In genomic region chr3:130759692-130760338, GRCh38 we compare ENCODE assay signal across 8 cellular contexts. TPM values are rescaled to one million over a fixed set of nuclear protein-coding genes. Genes with fewer than 3 reads are reported as not detected.
DNase-seq lines count a peak whose midpoint lies in the region; ATAC-seq and TF ChIP-seq lines count a peak whose summit lies in the region.

No MANE protein-coding gene starts in this region.

- no peak overlapping the region for H3K18ac ChIP-seq in mesenchymal stem cell (ENCODE audit: low read depth in 1 of 2, low read length in 2 of 2)

- H3K14ac ChIP-seq in mesenchymal stem cell (ENCODE audit: low read length in 2 of 2): no peak overlapping the region

- H3K4ac ChIP-seq in mesenchymal stem cell (ENCODE audit: low read depth in 1 of 2, low read length in 2 of 2): no peak overlapping the region

- H3K9me3 ChIP-seq in mesenchymal stem cell (ENCODE audit: control insufficient read depth, low read length): no peaks in the 10 kb centered on the region
- no peaks in the 10 kb centered on the region for H3K9me3 ChIP-seq in thyroid gland

- no peak overlapping the region for H3K23ac ChIP-seq in mesenchymal stem cell (ENCODE audit: low read length in 2 of 2)

- H4K91ac ChIP-seq in mesenchymal stem cell (ENCODE audit: low read length): no peak overlapping the region

- 0% methylated on average over 1 of the region's 4 CpGs for WGBS in mesenchymal stem cell
- WGBS in thyroid gland, 2 donors: 2 to 7% methylated on average over 4 of the region's 4 CpGs

- no peak overlapping the region for H3K4me2 ChIP-seq in mesenchymal stem cell (ENCODE audit: low read length, poor library complexity, severe bottlenecking)

- no peak for TF ChIP-seq POLR2A in thyroid gland (IDR thresholded peaks at IDR 0.05)

- H2BK120ac ChIP-seq in mesenchymal stem cell (ENCODE audit: low read depth, low read length): no peak overlapping the region

- no peak overlapping the region for H2BK15ac ChIP-seq in mesenchymal stem cell (ENCODE audit: low read depth, poor library complexity, severe bottlenecking)

- H4K8ac ChIP-seq in mesenchymal stem cell (ENCODE audit: low read length): no peak overlapping the region

- DNase-seq in AG20443 (ENCODE audit: low spot score): peak; percentile 63
- peak; percentile 31 for DNase-seq in NCI-H510A (lab: John Stamatoyannopoulos, UW)
- DNase-seq in effector CD4-positive, alpha-beta T cell: peak; percentile 30
- DNase-seq in mesenchymal stem cell: peak; percentile 60
- DNase-seq in thyroid gland: peak in 1 of 2 donors; percentile 52

- no peak overlapping the region for H2BK12ac ChIP-seq in mesenchymal stem cell (ENCODE audit: low read length in 2 of 2)

- no peak overlapping the region for H2BK5ac ChIP-seq in mesenchymal stem cell (ENCODE audit: low read depth, low read length, poor library complexity, severe bottlenecking)

- H3K27me3 ChIP-seq in mesenchymal stem cell (ENCODE audit: control insufficient read depth in 1 of 2, insufficient read depth in 1 of 2, low read length in 2 of 2) (peaks cover 0 to 7% of the 10 kb centered on the region in 2 experiments), thyroid gland (no peaks in the 10 kb centered on the region)

- no peaks in the 10 kb centered on the region for H3K79me1 ChIP-seq in mesenchymal stem cell (replicated peaks; ENCODE audit: low read length, poor library complexity, severe bottlenecking)

- no peak overlapping the region for H3K4me3 ChIP-seq in mesenchymal stem cell (ENCODE audit: insufficient read depth in 1 of 2, low read depth in 1 of 2, low read length in 2 of 2)
- H3K4me3 ChIP-seq in thyroid gland (replicated peaks in 1 of 3): no peak overlapping the region

- intact Hi-C loops in thyroid gland (cut with DNase I): loop anchor here (10.0 kb wide), 1 partner anchor 135 kb away; the partner anchor contains the start of gene ATP2C1

- no peak overlapping the region for H2AK5ac ChIP-seq in mesenchymal stem cell (ENCODE audit: low read length, severe bottlenecking)

- ATAC-seq in GM18517 (IDR thresholded peaks at IDR 0.05; ENCODE audit: unreplicated experiment) (peak; percentile 85), HG03378 (IDR thresholded peaks at IDR 0.05; ENCODE audit: unreplicated experiment) (peak; percentile 72)
- peak; percentile 55 to 65 for ATAC-seq in activated CD4-positive, CD25-positive, alpha-beta regulatory T cell treated with anti-CD3 and anti-CD28 coated beads, Interleukin-2, amount 50 U/mL, for 24 hours

- peak overlapping the region; percentile 69 for H3K9ac ChIP-seq in mesenchymal stem cell (ENCODE audit: low read length)

- TF ChIP-seq CTCF in thyroid gland (IDR thresholded peaks at IDR 0.05): peak; percentile 26 to 78 (median 61)

- no peaks in the 10 kb centered on the region for H3K36me3 ChIP-seq in mesenchymal stem cell (ENCODE audit: control insufficient read depth in 1 of 2, insufficient read depth in 2 of 2, low read depth in 1 of 2, low read length in 2 of 2)
- H3K36me3 ChIP-seq in thyroid gland: no peaks in the 10 kb centered on the region

- no peak overlapping the region for H2AFZ ChIP-seq in mesenchymal stem cell (ENCODE audit: low read depth, low read length)

- no peaks in the 10 kb centered on the region for H3K4me1 ChIP-seq in mesenchymal stem cell (ENCODE audit: control insufficient read depth, insufficient read depth, low read depth, low read length)
- peaks cover 0 to 2% of the 10 kb centered on the region in 2 donors for H3K4me1 ChIP-seq in thyroid gland

- no peak overlapping the region for H3K27ac ChIP-seq in mesenchymal stem cell (ENCODE audit: low read length, poor library complexity, severe bottlenecking)
- no peak overlapping the region for H3K27ac ChIP-seq in thyroid gland

RNA-seq across cellular contexts. Expression of gene PIK3R4, which starts 13.2 kb away (rescaled TPM):
- polyA plus RNA-seq in mesenchymal stem cell (2013, experiment 1 of 2): 7.1 TPM
- polyA plus RNA-seq in mesenchymal stem cell (2013, experiment 2 of 2): 7.2 TPM
- 10 to 100 TPM; 50.5 to 61.3 (median 54.7) TPM for total RNA-seq in thyroid gland
